8 cellular contexts compared by ENCODE assay signal in the genomic region with DNA sequence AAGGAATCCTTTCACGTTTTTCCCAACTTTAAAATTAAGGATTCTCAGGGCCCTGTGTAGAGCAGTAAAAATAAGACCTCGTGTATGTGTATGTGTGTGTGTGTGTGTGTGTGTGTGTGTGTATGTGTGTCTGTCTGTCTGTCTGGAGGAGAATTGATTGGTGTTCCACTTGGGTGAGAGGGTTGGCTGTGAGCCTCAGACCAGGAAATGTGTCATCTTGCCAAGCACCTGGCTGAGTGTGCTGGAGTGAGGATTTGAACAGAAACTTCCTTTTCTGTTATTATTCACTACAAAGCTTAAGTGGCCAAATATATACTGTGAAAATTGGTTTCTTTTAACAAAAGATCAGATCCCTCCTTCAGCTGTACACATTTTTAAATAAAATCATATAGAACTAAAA.
DNase-seq lines count a peak whose midpoint lies in the region; ATAC-seq, FAIRE-seq and TF ChIP-seq lines count a peak whose summit lies in the region.
"Not testable (repeated sequence)": the region's sequence is repeated elsewhere in the genome, so short reads cannot be mapped to it uniquely, and the experiment has no call there.

No MANE protein-coding gene starts in this region.

- H3K79me2 ChIP-seq in Loucy (ENCODE audit: insufficient read depth, low read length); astrocyte (ENCODE audit: insufficient read depth, low read length); endothelial cell of umbilical vein (ENCODE audit: control insufficient read depth, insufficient read depth, low read length): not testable (repeated sequence)

- not testable (repeated sequence) for H4K20me1 ChIP-seq in Loucy (ENCODE audit: insufficient read depth, low read length, poor library complexity, severe bottlenecking); astrocyte (ENCODE audit: insufficient read depth, low read length); endothelial cell of umbilical vein (replicated peaks; ENCODE audit: control insufficient read depth, extremely low read depth, insufficient read depth, low read length)

- not testable (repeated sequence) for H3K4me3 ChIP-seq in Loucy (ENCODE audit: low read length, poor library complexity, severe bottlenecking); astrocyte (ENCODE audit: insufficient read depth, low read depth, low read length); endothelial cell of umbilical vein (replicated peaks in 1 of 3; ENCODE audit: insufficient read depth in 1 of 3, low read depth in 1 of 3, low read length in 3 of 3)

- intact Hi-C loops in endothelial cell of umbilical vein (cut with micrococcal nuclease): loop anchor here (1.0 kb wide), 1 partner anchor 9 kb away; no protein-coding TSS in a partner anchor

- H3K4me2 ChIP-seq in Loucy (ENCODE audit: low read depth, low read length, poor library complexity, severe bottlenecking): peak overlapping the region; percentile 35
- H3K4me2 ChIP-seq in astrocyte (ENCODE audit: low read length): not testable (repeated sequence)
- H3K4me2 ChIP-seq in endothelial cell of umbilical vein (ENCODE audit: insufficient read depth, low read length): peak overlapping the region; percentile 47

- not testable (repeated sequence) for BruUV-seq in endothelial cell of umbilical vein (replicated peaks; lab: Mats Ljungman, UMichigan)

- ATAC-seq in HG02610 (IDR thresholded peaks at IDR 0.05; ENCODE audit: unreplicated experiment): peak; percentile 69

- H3K27me3 Mint-ChIP-seq in astrocyte (ENCODE audit: low read depth, unreplicated experiment): not testable (repeated sequence)

- H3K4me1 ChIP-seq in Loucy (ENCODE audit: insufficient read depth, low read length, poor library complexity, severe bottlenecking) (peaks cover 28% of the 10 kb centered on the region), endothelial cell of umbilical vein (ENCODE audit: control insufficient read depth, extremely low read depth, insufficient read depth, low read length) (peaks cover 24% of the 10 kb centered on the region)
- H3K4me1 ChIP-seq in astrocyte (ENCODE audit: insufficient read depth, low read length): not testable (repeated sequence)

- CTCF ChIA-PET in RWPE1 (lab: Yijun Ruan, JAX): not testable (repeated sequence)
- CTCF ChIA-PET in endothelial cell of umbilical vein (lab: Charles Lee): interaction anchor here (1.4 kb wide), 1 partner anchor 12 kb away, joined by 4 read pairs; no protein-coding TSS in a partner anchor

- not testable (repeated sequence) for H3K9me1 ChIP-seq in endothelial cell of umbilical vein (replicated peaks; ENCODE audit: control insufficient read depth, extremely low read depth, insufficient read depth, low read length)

- H2AFZ ChIP-seq in Loucy (ENCODE audit: low read length); astrocyte (ENCODE audit: low read depth, low read length); endothelial cell of umbilical vein (ENCODE audit: low read depth, low read length): not testable (repeated sequence)

- not testable (repeated sequence) for H3K9me3 Mint-ChIP-seq in astrocyte (ENCODE audit: unreplicated experiment)

- not testable (repeated sequence) for TF ChIP-seq POLR2A in endothelial cell of umbilical vein (IDR thresholded peaks at IDR 0.05; ENCODE audit: low read depth, low read length)

- dilution Hi-C loops in endothelial cell of umbilical vein (cut with MboI; ENCODE audit: extremely low pct_ligation_motif_present, low sequenced_read_pairs): not testable (repeated sequence)

- not testable (repeated sequence) for H3K36me3 Mint-ChIP-seq in astrocyte (ENCODE audit: low read depth, unreplicated experiment)

- peaks cover 17% of the 10 kb centered on the region; the same call in 1 of the 2 replicates for H3K36me3 ChIP-seq in Loucy (ENCODE audit: insufficient read depth, low read length)
- H3K36me3 ChIP-seq in astrocyte (ENCODE audit: insufficient read depth, low read length); endothelial cell of umbilical vein (ENCODE audit: control insufficient read depth in 2 of 2, extremely low read depth in 1 of 2, insufficient read depth in 2 of 2, low read length in 2 of 2): not testable (repeated sequence)

- TF ChIP-seq CTCF in Loucy (conservative IDR thresholded peaks at IDR 0.05; ENCODE audit: low read length); RWPE1 (conservative IDR thresholded peaks at IDR 0.05; ENCODE audit: low read depth); astrocyte (IDR thresholded peaks at IDR 0.05; ENCODE audit: insufficient read depth, low read depth, low read length); endothelial cell of umbilical vein (IDR thresholded peaks at IDR 0.05; ENCODE audit: extremely low read depth in 1 of 2, insufficient read depth in 1 of 2, low read depth in 1 of 2, low read length in 2 of 2): not testable (repeated sequence)

- H3K27ac ChIP-seq in RWPE1; astrocyte (ENCODE audit: low read depth, low read length); endothelial cell of umbilical vein (ENCODE audit: insufficient read depth, low read depth, low read length): not testable (repeated sequence)

- not testable (repeated sequence) for H3K9ac ChIP-seq in Loucy (ENCODE audit: low read depth, low read length, poor library complexity, severe bottlenecking); astrocyte (ENCODE audit: low read length); endothelial cell of umbilical vein (replicated peaks; ENCODE audit: extremely low read depth, insufficient read depth, low read length)

- not testable (repeated sequence) for H3K9me2 ChIP-seq in Loucy (replicated peaks; ENCODE audit: low read depth, low read length)

- peaks cover 20% of the 10 kb centered on the region for H3K4me1 Mint-ChIP-seq in astrocyte (ENCODE audit: low read depth, unreplicated experiment)

- H3K4me3 Mint-ChIP-seq in astrocyte (ENCODE audit: unreplicated experiment): not testable (repeated sequence)

- not testable (repeated sequence) for H3K9me3 ChIP-seq in Loucy (ENCODE audit: insufficient read depth, low read depth, low read length); astrocyte (ENCODE audit: insufficient read depth, low read depth, low read length); endothelial cell of umbilical vein (replicated peaks; ENCODE audit: control insufficient read depth, insufficient read depth, low read length)

- DNase-seq in ELR (ENCODE audit: low read depth) (peak; percentile 59), RWPE1 (ENCODE audit: low spot score) (peak; percentile 41), astrocyte (ENCODE audit: low read depth) (peak; percentile 79), endothelial cell of umbilical vein (ENCODE audit: low read depth, low spot score) (peak; percentile 77), kidney tubule cell (ENCODE audit: low spot score) (peak; percentile 93)
- DNase-seq in stimulated activated CD4-positive, alpha-beta T cell treated with anti-CD3 and anti-CD28 coated beads, Interleukin-1b, Interleukin-23, amount 100 ng/mL, for 48 hours: peak; percentile 7

- FAIRE-seq in astrocyte (lab: Jason Lieb, UNC): not testable (repeated sequence)
- FAIRE-seq in endothelial cell of umbilical vein (lab: Jason Lieb, UNC): peak; percentile 18

- not testable (repeated sequence) for H3F3A ChIP-seq in Loucy (ENCODE audit: low read depth)

- peak overlapping the region; percentile 0 for H3K27ac Mint-ChIP-seq in astrocyte (ENCODE audit: unreplicated experiment)

- POLR2A ChIA-PET in RWPE1 (lab: Yijun Ruan, JAX; ENCODE audit: low non-redundant PET); endothelial cell of umbilical vein (lab: Charles Lee): not testable (repeated sequence)

- H3K27me3 ChIP-seq in Loucy (ENCODE audit: insufficient read depth, low read length, poor library complexity, severe bottlenecking); astrocyte (ENCODE audit: insufficient read depth, low read length); endothelial cell of umbilical vein (ENCODE audit: control insufficient read depth in 2 of 2, insufficient read depth in 2 of 2, low read length in 2 of 2): not testable (repeated sequence)

TF ChIP-seq in endothelial cell of umbilical vein, 7 proteins besides CTCF, POLR2A, EP300 and RAD21:
- TF ChIP-seq JUN (IDR thresholded peaks at IDR 0.05; ENCODE audit: borderline replicate concordance, insufficient read depth, insufficient read length, low read depth) (peak; percentile 16), FOS (IDR thresholded peaks at IDR 0.05; ENCODE audit: borderline replicate concordance, insufficient read depth, low read length) (peak; percentile 45)

Comparison
In these comparisons a context has a peak if more than half of its experiments do, and no peak if none do; other contexts are left out.
1. DNase-seq: peak in every context shown above with its lines; median percentile 93 in kidney tubule cell; 79 in astrocyte; 77 in endothelial cell of umbilical vein; 59 in ELR; 41 in RWPE1; 7 in stimulated activated CD4-positive, alpha-beta T cell treated with anti-CD3 and anti-CD28 coated beads, Interleukin-1b, Interleukin-23, amount 100 ng/mL, for 48 hours.